8 cellular contexts compared by ENCODE assay signal in genomic region chr1:214552174-214552608, GRCh38. TPM values are rescaled to one million over a fixed set of nuclear protein-coding genes. Genes with fewer than 3 reads are reported as not detected.
DNase-seq lines count a peak whose midpoint lies in the region; ATAC-seq and TF ChIP-seq lines count a peak whose summit lies in the region.

No MANE protein-coding gene starts in this region.

- DNase-seq in AG08396 (ENCODE audit: low spot score) (peak; percentile 77), H4 (ENCODE audit: low spot score) (peak; percentile 84), WERI-Rb-1 (no peak), foreskin melanocyte (peak; percentile 57), ovary (peak; percentile 34 to 71 (median 57)), OCI-M2 (lab: John Stamatoyannopoulos, UW; ENCODE audit: unreplicated experiment) (no peak), GDM1 (lab: John Stamatoyannopoulos, UW) (no peak)

- H3K4me3 ChIP-seq in WERI-Rb-1 (ENCODE audit: low read depth, low read length) (peak overlapping the region; percentile 68), ovary (peak overlapping the region; percentile 68)

- H3K9me3 ChIP-seq in WERI-Rb-1 (ENCODE audit: severe bottlenecking) (no peaks in the 10 kb centered on the region), ovary (no peaks in the 10 kb centered on the region)

- ATAC-seq in HG03175 (IDR thresholded peaks at IDR 0.05; ENCODE audit: unreplicated experiment): no peak

- H3K36me3 ChIP-seq in WERI-Rb-1: no peaks in the 10 kb centered on the region
- H3K36me3 ChIP-seq in ovary: no peaks in the 10 kb centered on the region

- H3K27ac ChIP-seq in WERI-Rb-1: no peak overlapping the region
- peak overlapping the region; percentile 80 to 93 for H3K27ac ChIP-seq in ovary

- TF ChIP-seq EP300 in ovary (IDR thresholded peaks at IDR 0.05): no peak

- H3K4me1 ChIP-seq in ovary (ENCODE audit: insufficient read depth): peaks cover 4% of the 10 kb centered on the region

- no peak for TF ChIP-seq POLR2A in ovary (IDR thresholded peaks at IDR 0.05)

- WGBS in ovary, 3 donors: 0 to 1% (median 1%) methylated on average over 15 of the region's 15 CpGs

- no peak for TF ChIP-seq CTCF in WERI-Rb-1 (IDR thresholded peaks at IDR 0.05; ENCODE audit: low read depth, low read length)
- TF ChIP-seq CTCF in ovary (IDR thresholded peaks at IDR 0.05): no peak

- H3K27me3 ChIP-seq in WERI-Rb-1 (ENCODE audit: insufficient read depth, low read depth, severe bottlenecking): peaks cover 24% of the 10 kb centered on the region
- H3K27me3 ChIP-seq in ovary: no peaks in the 10 kb centered on the region

- intact Hi-C loops in ovary (cut with DNase I): no loop called here

RNA-seq across cellular contexts. Expression of gene PTPN14, which starts 0.8 kb away (rescaled TPM):
- 6.2 and 7.5 TPM in 2 replicates for total RNA-seq in H4 (2014; rRNA removed; shearing (Covaris generic))
- total RNA-seq in ovary: 10 to 100 TPM; 21.6 to 68.9 (median 45.7) TPM
- polyA plus RNA-seq in ovary: 10 to 100 TPM in 1 of 2 donors, 1 to 10 TPM in 1; 7.6 to 16.5 TPM

RNA-seq across cellular contexts. Expression of gene CENPF, which starts 50.8 kb away (rescaled TPM):
- total RNA-seq in H4 (2014; rRNA removed; shearing (Covaris generic)): 37.8 and 65.5 TPM in 2 replicates
- 1 to 10 TPM in 5 of 7 donors, under 1 TPM in 2; 0.45 to 2.3 (median 1.3) TPM for total RNA-seq in ovary
- 1 to 10 TPM; 1.5 to 2.6 TPM for polyA plus RNA-seq in ovary

Comparison
In these comparisons a context has a peak if more than half of its experiments do, and no peak if none do; other contexts are left out.
1. DNase-seq: peak in AG08396 (single experiment), H4 (single experiment), foreskin melanocyte (single experiment) and ovary (5 of 5); none in WERI-Rb-1 (single experiment), OCI-M2 (single experiment) and GDM1 (single experiment).
2. RNA of gene CENPF, which starts 50.8 kb away (total RNA-seq): 37.8 to 65.5 TPM in H4; 0.45 to 2.3 TPM in ovary; every median in the first group is over 10 times any median in the second.